In genomic region chr1:210446479-210446878, GRCh38 we compare ENCODE assay signal across 8 cellular contexts.
A peak's percentile ranks its signal among the peaks of the same experiment; 100 is the strongest.
DNase-seq lines count a peak whose midpoint lies in the region; ATAC-seq lines count a peak whose summit lies in the region.

No MANE protein-coding gene starts in this region.

- DNase-seq in MV-4-11 (lab: John Stamatoyannopoulos, UW): peak; percentile 55
- DNase-seq in activated CD8-positive, alpha-beta memory T cell treated with anti-CD3 and anti-CD28 coated beads for 48 hours (ENCODE audit: low read depth in 2 of 3, low spot score in 2 of 3): peak; percentile 18 to 72 (median 53)
- peak; percentile 20 for DNase-seq in left kidney (ENCODE audit: low read depth, low spot score)
- DNase-seq in stimulated activated naive CD8-positive, alpha-beta T cell treated with anti-CD3 and anti-CD28 coated beads, Interleukin-15, amount 100 ng/mL, for 72 hours: peak; percentile 76 to 91
- no peak for DNase-seq in SW 1271 (lab: John Stamatoyannopoulos, UW)
- DNase-seq in DMS 273 treated with DMSO at 0.1 percent for 48 hours (lab: John Stamatoyannopoulos, UW): no peak

- H3K27me3 Mint-ChIP-seq in stimulated activated naive CD8-positive, alpha-beta T cell treated with anti-CD3 and anti-CD28 coated beads, Interleukin-15, amount 100 ng/mL, for 72 hours: peaks cover 11% of the 10 kb centered on the region

- ATAC-seq in GM19025 (IDR thresholded peaks at IDR 0.05; ENCODE audit: low read depth, unreplicated experiment): peak; percentile 80
- peak; percentile 100 for ATAC-seq in stimulated activated naive CD8-positive, alpha-beta T cell treated with anti-CD3 and anti-CD28 coated beads, Interleukin-15, amount 100 ng/mL, for 72 hours
- ATAC-seq in GM21526 (IDR thresholded peaks at IDR 0.05; ENCODE audit: low FRiP score, unreplicated experiment): no peak

- no peaks in the 10 kb centered on the region for H3K9me3 Mint-ChIP-seq in stimulated activated naive CD8-positive, alpha-beta T cell treated with anti-CD3 and anti-CD28 coated beads, Interleukin-15, amount 100 ng/mL, for 72 hours

- peak overlapping the region in 1 of 2 donors; percentile 68 for H3K27ac Mint-ChIP-seq in stimulated activated naive CD8-positive, alpha-beta T cell treated with anti-CD3 and anti-CD28 coated beads, Interleukin-15, amount 100 ng/mL, for 72 hours

- peaks cover 29% of the 10 kb centered on the region for H3K4me1 Mint-ChIP-seq in stimulated activated naive CD8-positive, alpha-beta T cell treated with anti-CD3 and anti-CD28 coated beads, Interleukin-15, amount 100 ng/mL, for 72 hours

- peak overlapping the region; percentile 6 to 34 for H3K4me3 Mint-ChIP-seq in stimulated activated naive CD8-positive, alpha-beta T cell treated with anti-CD3 and anti-CD28 coated beads, Interleukin-15, amount 100 ng/mL, for 72 hours

Comparison
In these comparisons a context has a peak if more than half of its experiments do, and no peak if none do; other contexts are left out.
1. DNase-seq: peak in MV-4-11 (single experiment), activated CD8-positive, alpha-beta memory T cell treated with anti-CD3 and anti-CD28 coated beads for 48 hours (3 of 3), left kidney (single experiment) and stimulated activated naive CD8-positive, alpha-beta T cell treated with anti-CD3 and anti-CD28 coated beads, Interleukin-15, amount 100 ng/mL, for 72 hours (2 of 2); none in SW 1271 (0 of 2) and DMS 273 treated with DMSO at 0.1 percent for 48 hours (single experiment).